Comparison of ENCODE assay signal across 8 cellular contexts in the genomic region with DNA sequence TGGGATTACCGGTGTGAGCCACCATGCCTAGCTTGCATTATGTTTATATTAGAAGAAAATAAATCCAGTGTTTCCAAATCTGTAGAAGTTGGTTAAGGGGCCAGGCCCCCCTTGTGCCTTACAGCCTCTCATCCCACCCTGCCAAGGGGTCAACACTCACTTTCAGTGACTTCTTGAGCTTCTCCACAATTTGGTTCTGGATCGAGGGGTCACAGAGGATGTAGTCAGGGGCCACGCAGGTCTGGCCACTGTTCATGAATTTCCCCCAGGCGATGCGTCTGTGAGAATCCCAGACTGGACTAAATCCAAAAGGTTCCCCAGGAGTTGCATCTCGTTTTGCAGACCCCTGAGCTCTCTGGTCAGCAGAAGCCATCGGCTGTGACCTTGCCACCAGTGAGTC. TPM values are rescaled to one million over a fixed set of nuclear protein-coding genes. Genes with fewer than 3 reads are reported as not detected.
"Had no signal": no experiment of that assay in that cellular context is flagged by ENCODE, and none has a peak within 500 bp of the region (broad histone marks: within the 10 kb centered on the region; RNA-seq: fewer than 3 reads in every experiment).

No MANE protein-coding gene starts in this region.

- H3K27ac ChIP-seq: HL-60 had no signal

- FAIRE-seq: HepG2, K562 had no signal

- DNase-seq: IMR-90, KBM-7, KG1 had no signal

- H3K4me3 ChIP-seq: K562 had no signal

- ATAC-seq: HepG2, K562 had no signal

RNA-seq across cellular contexts. Expression of gene ALDH3A1, which starts 7.2 kb away (rescaled TPM):
- total RNA-seq: IMR-90, K562 had no signal
- polyA plus RNA-seq: IgD-negative memory B cell, IMR-90, K562 had no signal

RNA-seq across cellular contexts. Expression of gene SLC47A2, which starts 24.5 kb away (rescaled TPM):
- total RNA-seq: HT1080, IMR-90, K562 had no signal
- polyA plus RNA-seq: HepG2, IMR-90, K562 had no signal
